Comparison of ENCODE assay signal across 17 cellular contexts in the genomic region with DNA sequence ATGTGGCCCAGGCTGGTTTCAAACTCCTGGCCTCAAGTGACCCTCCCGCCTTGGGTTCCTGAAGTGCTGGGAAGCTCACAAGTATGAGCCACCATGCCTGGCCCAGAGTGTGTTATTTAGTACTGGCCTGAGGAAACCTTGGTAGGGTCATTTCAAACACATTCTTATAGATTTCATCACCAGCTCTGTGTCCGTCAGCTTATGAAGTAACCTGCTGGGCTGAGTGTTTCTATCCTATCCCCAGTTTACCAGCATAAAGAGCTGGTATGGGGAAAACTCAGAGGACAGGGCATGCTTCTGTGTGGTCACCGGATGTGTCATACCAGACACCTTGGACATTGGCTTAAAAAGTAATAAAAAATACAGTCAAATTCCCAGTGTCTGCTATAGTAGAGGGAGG. TPM values are rescaled to one million over a fixed set of nuclear protein-coding genes. Genes with fewer than 3 reads are reported as not detected.
DNase-seq lines count a peak whose midpoint lies in the region; ATAC-seq and TF ChIP-seq lines count a peak whose summit lies in the region.
"Had no signal": no experiment of that assay in that cellular context is flagged by ENCODE, and none has a peak within 500 bp of the region (broad histone marks: within the 10 kb centered on the region; RNA-seq: fewer than 3 reads in every experiment).

No MANE protein-coding gene starts in this region.

- H2AFZ ChIP-seq in DND-41 (ENCODE audit: low read depth, low read length) (no peak overlapping the region), PC-9 (no peak overlapping the region)

- H3K36me3 Mint-ChIP-seq in endodermal cell (ENCODE audit: low read depth): no peaks in the 10 kb centered on the region
- no peaks in the 10 kb centered on the region for H3K36me3 Mint-ChIP-seq in activated CD4-positive, alpha-beta memory T cell treated with anti-CD3 and anti-CD28 coated beads for 36 hours
- H3K36me3 Mint-ChIP-seq: naive thymus-derived CD4-positive, alpha-beta T cell; stimulated activated memory B cell treated with anti-CD40 and anti-IgM and Interleukin-4, amounts not matched to agents 10 μg/mL and 1 μg/mL and 100 μg/mL, for 72 hours had no signal

- H3K9ac ChIP-seq in DND-41 (ENCODE audit: low read depth, low read length): no peak overlapping the region
- H3K9ac ChIP-seq in endodermal cell (ENCODE audit: extremely low read depth, low read length, poor library complexity, severe bottlenecking): no peak overlapping the region

- H3F3A ChIP-seq in PC-9 (ENCODE audit: insufficient read depth, low read depth): peaks cover 36% of the 10 kb centered on the region

- H3K4me1 Mint-ChIP-seq in endodermal cell: peaks cover 11% of the 10 kb centered on the region
- peaks cover 7% of the 10 kb centered on the region for H3K4me1 Mint-ChIP-seq in activated CD4-positive, alpha-beta memory T cell treated with anti-CD3 and anti-CD28 coated beads for 36 hours (ENCODE audit: low read depth)
- H3K4me1 Mint-ChIP-seq: stimulated activated memory B cell treated with anti-CD40 and anti-IgM and Interleukin-4, amounts not matched to agents 10 μg/mL and 1 μg/mL and 100 μg/mL, for 72 hours had no signal

- DNase-seq in DND-41 (no peak), PC-9 (peak; percentile 62 to 97), endodermal cell (peak; percentile 17), non-pigmented ciliary epithelial cell (ENCODE audit: low read depth) (peak; percentile 56), middle frontal gyrus (ENCODE audit: extremely low spot score, low spot score) (no peak), nucleus accumbens (lab: John Stamatoyannopoulos, UW) (no peak)
- no peak for DNase-seq in stimulated activated CD4-positive, alpha-beta T cell treated with anti-CD3 and anti-CD28 coated beads, Interleukin-12 subunit alpha, Interleukin-12 subunit beta, amount 100 ng/mL, for 4 hours
- no peak for DNase-seq in activated CD4-positive, alpha-beta memory T cell treated with anti-CD3 and anti-CD28 coated beads for 36 hours
- DNase-seq: activated CD8-positive, alpha-beta memory T cell treated with anti-CD3 and anti-CD28 coated beads, Interleukin-2, amount 50 U/mL, for 48 hours; HCEC 1CT; naive thymus-derived CD4-positive, alpha-beta T cell; right cardiac atrium; stimulated activated CD4-positive, alpha-beta T cell treated with anti-CD3 and anti-CD28 coated beads, Interleukin-4, amount 100 ng/mL, for 1 hour; uterus; WERI-Rb-1 had no signal

- no peak overlapping the region for H3K27ac Mint-ChIP-seq in endodermal cell
- H3K27ac Mint-ChIP-seq in activated CD4-positive, alpha-beta memory T cell treated with anti-CD3 and anti-CD28 coated beads for 36 hours: no peak overlapping the region
- H3K27ac Mint-ChIP-seq: naive thymus-derived CD4-positive, alpha-beta T cell; stimulated activated memory B cell treated with anti-CD40 and anti-IgM and Interleukin-4, amounts not matched to agents 10 μg/mL and 1 μg/mL and 100 μg/mL, for 72 hours had no signal

- POLR2A ChIA-PET in PC-9 (lab: Charles Lee; ENCODE audit: unreplicated experiment): interaction anchor here (0.6 to 0.8 kb wide), 4 partner anchors 14 to 334 kb away, joined by 4 to 17 read pairs (median 9); no protein-coding TSS in a partner anchor
- POLR2A ChIA-PET in activated CD4-positive, alpha-beta memory T cell treated with anti-CD3 and anti-CD28 coated beads for 36 hours (lab: Charles Lee): no interaction called here

- H3K4me2 ChIP-seq in DND-41 (ENCODE audit: insufficient read depth, low read length) (no peak overlapping the region), PC-9 (peak overlapping the region; percentile 67)

- H3K36me3 ChIP-seq in DND-41 (ENCODE audit: insufficient read depth, low read length) (no peaks in the 10 kb centered on the region), PC-9 (ENCODE audit: low read depth) (peaks cover 31% of the 10 kb centered on the region; the same call in 1 of the 2 replicates), endodermal cell (ENCODE audit: control insufficient read depth, insufficient read depth, low read length) (no peaks in the 10 kb centered on the region)
- H3K36me3 ChIP-seq: uterus, WERI-Rb-1 had no signal

- H3K4me3 ChIP-seq in DND-41 (ENCODE audit: low read depth in 1 of 2, low read length in 2 of 2) (no peak overlapping the region), PC-9 (no peak overlapping the region), endodermal cell (ENCODE audit: low read length) (no peak overlapping the region)
- H3K4me3 ChIP-seq: uterus had no signal

- H3K27ac ChIP-seq in DND-41 (ENCODE audit: low read length) (peak overlapping the region; percentile 66), PC-9 (peak overlapping the region; percentile 97), endodermal cell (ENCODE audit: low read depth, low read length) (no peak overlapping the region)
- H3K27ac ChIP-seq: HL-60, uterus had no signal

- H3K9me2 ChIP-seq in PC-9 (ENCODE audit: insufficient read depth): no peaks in the 10 kb centered on the region

- H3K27me3 ChIP-seq in DND-41 (ENCODE audit: insufficient read depth, low read length, poor library complexity) (no peaks in the 10 kb centered on the region), PC-9 (ENCODE audit: insufficient read depth, low read depth) (no peaks in the 10 kb centered on the region), endodermal cell (ENCODE audit: control insufficient read depth, insufficient read depth, low read length, poor library complexity, severe bottlenecking) (no peaks in the 10 kb centered on the region)
- H3K27me3 ChIP-seq: uterus had no signal

- H3K9me3 Mint-ChIP-seq in endodermal cell: no peaks in the 10 kb centered on the region
- H3K9me3 Mint-ChIP-seq in activated CD4-positive, alpha-beta memory T cell treated with anti-CD3 and anti-CD28 coated beads for 36 hours: no peaks in the 10 kb centered on the region
- H3K9me3 Mint-ChIP-seq: naive thymus-derived CD4-positive, alpha-beta T cell; stimulated activated memory B cell treated with anti-CD40 and anti-IgM and Interleukin-4, amounts not matched to agents 10 μg/mL and 1 μg/mL and 100 μg/mL, for 72 hours had no signal

- H3K27me3 Mint-ChIP-seq in endodermal cell (ENCODE audit: insufficient read depth): no peaks in the 10 kb centered on the region
- H3K27me3 Mint-ChIP-seq in activated CD4-positive, alpha-beta memory T cell treated with anti-CD3 and anti-CD28 coated beads for 36 hours: peaks cover 22% of the 10 kb centered on the region

- H3K4me1 ChIP-seq in DND-41 (ENCODE audit: insufficient read depth, low read length) (peaks cover 72% of the 10 kb centered on the region), PC-9 (replicated peaks; ENCODE audit: insufficient read depth) (peaks cover 44% of the 10 kb centered on the region), endodermal cell (ENCODE audit: control insufficient read depth, insufficient read depth, low read length) (no peaks in the 10 kb centered on the region)
- H3K4me1 ChIP-seq: uterus had no signal

- 93 to 100% methylated on average over 1 to 3 of the region's 3 CpGs for WGBS in endodermal cell (ENCODE audit: insufficient coverage in 1 of 2, insufficient read length in 1 of 2), 2 experiments

- H3K9me3 ChIP-seq in DND-41 (ENCODE audit: insufficient read depth, low read length, severe bottlenecking) (no peaks in the 10 kb centered on the region), PC-9 (ENCODE audit: insufficient read depth, low read depth) (no peaks in the 10 kb centered on the region), endodermal cell (ENCODE audit: control insufficient read depth, low read length) (no peaks in the 10 kb centered on the region)
- H3K9me3 ChIP-seq: uterus had no signal

- no peaks in the 10 kb centered on the region for H3K79me2 ChIP-seq in DND-41 (ENCODE audit: insufficient read depth, low read length)
- peaks cover 11% of the 10 kb centered on the region for H3K79me2 ChIP-seq in PC-9 (ENCODE audit: low read depth)

- CTCF ChIA-PET in PC-9 (lab: Charles Lee): interaction anchor here (1.1 to 1.6 kb wide), 2 partner anchors 12 to 17 kb away, joined by 6 read pairs; no protein-coding TSS in a partner anchor
- CTCF ChIA-PET in activated CD4-positive, alpha-beta memory T cell treated with anti-CD3 and anti-CD28 coated beads for 36 hours (lab: Charles Lee): interaction anchor here (1.0 kb wide), 2 partner anchors 12 to 17 kb away, joined by 3 to 4 read pairs; no protein-coding TSS in a partner anchor

- BruUV-seq in PC-9 (replicated peaks; lab: Mats Ljungman, UMichigan): no TSS peak

- TF ChIP-seq CTCF in DND-41 (IDR thresholded peaks at IDR 0.05; ENCODE audit: borderline replicate concordance, extremely low read depth, low read length, poor library complexity, severe bottlenecking): no peak
- TF ChIP-seq CTCF in PC-9 (conservative IDR thresholded peaks at IDR 0.05): no peak
- no peak for TF ChIP-seq CTCF in endodermal cell (conservative IDR thresholded peaks at IDR 0.05)

- intact Hi-C loops in PC-9 (cut with micrococcal nuclease; ENCODE audit: unreplicated experiment): loop anchor here (2.0 to 5.0 kb wide), 3 partner anchors 14 to 365 kb away; no protein-coding TSS in a partner anchor
- intact Hi-C loops in activated CD4-positive, alpha-beta memory T cell treated with anti-CD3 and anti-CD28 coated beads for 36 hours (cut with micrococcal nuclease): no loop called here

- H3K4me3 Mint-ChIP-seq in endodermal cell: no peak overlapping the region
- no peak overlapping the region for H3K4me3 Mint-ChIP-seq in activated CD4-positive, alpha-beta memory T cell treated with anti-CD3 and anti-CD28 coated beads for 36 hours
- H3K4me3 Mint-ChIP-seq: naive thymus-derived CD4-positive, alpha-beta T cell; stimulated activated memory B cell treated with anti-CD40 and anti-IgM and Interleukin-4, amounts not matched to agents 10 μg/mL and 1 μg/mL and 100 μg/mL, for 72 hours had no signal

- H4K20me1 ChIP-seq in DND-41 (ENCODE audit: insufficient read depth, low read length) (no peaks in the 10 kb centered on the region), PC-9 (ENCODE audit: insufficient read depth) (no peaks in the 10 kb centered on the region)

- no peak for ATAC-seq in DND-41 (ENCODE audit: insufficient read depth, low read depth)
- ATAC-seq: naive thymus-derived CD4-positive, alpha-beta T cell; stimulated activated memory B cell treated with anti-CD40 and anti-IgM and Interleukin-4, amounts not matched to agents 10 μg/mL and 1 μg/mL and 100 μg/mL, for 72 hours had no signal

RNA-seq across cellular contexts. Expression of a gene that starts 45.3 kb away (rescaled TPM):
- 19.0 and 20.2 TPM in 2 replicates for total RNA-seq in PC-9 (2021)
- total RNA-seq in endodermal cell: 1 to 10 TPM; 2.7 to 4.6 TPM
- polyA plus RNA-seq in endodermal cell (2013, experiment 1 of 2): 1.1 TPM
- 1.1 TPM for polyA plus RNA-seq in endodermal cell (2013, experiment 2 of 2)
- total RNA-seq in activated CD4-positive, alpha-beta memory T cell treated with anti-CD3 and anti-CD28 coated beads for 36 hours: under 1 TPM; 0.52 to 0.56 TPM
- polyA plus RNA-seq: naive thymus-derived CD4-positive, alpha-beta T cell had no signal

Comparison
In these comparisons a context has a peak if more than half of its experiments do, and no peak if none do; other contexts are left out.
1. DNase-seq: peak in PC-9 (2 of 2), endodermal cell (single experiment) and non-pigmented ciliary epithelial cell (single experiment); none in DND-41 (single experiment), middle frontal gyrus (single experiment), stimulated activated CD4-positive, alpha-beta T cell treated with anti-CD3 and anti-CD28 coated beads, Interleukin-12 subunit alpha, Interleukin-12 subunit beta, amount 100 ng/mL, for 4 hours (single experiment), activated CD4-positive, alpha-beta memory T cell treated with anti-CD3 and anti-CD28 coated beads for 36 hours (single experiment) and nucleus accumbens (0 of 56).